Comparison of ENCODE assay signal across 18 cellular contexts in the genomic region with DNA sequence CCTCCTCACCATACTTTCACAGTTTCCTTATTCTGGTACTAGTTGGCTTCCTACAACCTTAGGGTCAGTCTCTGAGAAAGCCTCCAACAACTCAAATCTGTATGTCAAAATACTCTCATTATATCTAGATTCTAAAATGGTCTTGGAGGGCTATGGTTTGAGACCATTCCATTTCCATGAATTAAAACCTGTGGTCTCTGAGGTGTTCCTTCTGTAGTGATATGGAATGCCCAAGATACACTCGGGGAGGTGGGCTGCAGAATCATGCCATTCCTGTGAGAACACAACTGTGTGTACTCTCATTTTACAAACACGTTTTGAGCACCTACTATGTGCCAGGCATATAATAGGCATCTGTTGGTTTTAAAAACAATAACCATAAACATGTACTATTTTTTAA.
DNase-seq lines count a peak whose midpoint lies in the region; ATAC-seq and TF ChIP-seq lines count a peak whose summit lies in the region.
"Had no signal": no experiment of that assay in that cellular context is flagged by ENCODE, and none has a peak within 500 bp of the region (broad histone marks: within the 10 kb centered on the region; RNA-seq: fewer than 3 reads in every experiment).

No MANE protein-coding gene starts in this region.

- H3K9ac ChIP-seq in mesenchymal stem cell (ENCODE audit: low read length): peak overlapping the region; percentile 56

- H3K4me3 ChIP-seq in heart right ventricle (no peak overlapping the region), mesenchymal stem cell (ENCODE audit: insufficient read depth in 1 of 2, low read depth in 1 of 2, low read length in 2 of 2) (no peak overlapping the region), tibial artery (no peak overlapping the region)
- H3K4me3 ChIP-seq: K562 had no signal

- no peaks in the 10 kb centered on the region for H3K9me3 ChIP-seq in heart right ventricle
- no peaks in the 10 kb centered on the region for H3K9me3 ChIP-seq in mesenchymal stem cell (ENCODE audit: control insufficient read depth, low read length)
- H3K9me3 ChIP-seq in tibial artery: no peaks in the 10 kb centered on the region

- H3K79me1 ChIP-seq in mesenchymal stem cell (replicated peaks; ENCODE audit: low read length, poor library complexity, severe bottlenecking): peaks cover 15% of the 10 kb centered on the region

- no peak overlapping the region for H3K4me2 ChIP-seq in mesenchymal stem cell (ENCODE audit: low read length, poor library complexity, severe bottlenecking)

- no peak overlapping the region for H2AK5ac ChIP-seq in mesenchymal stem cell (ENCODE audit: low read length, severe bottlenecking)

- no peak overlapping the region for H3K4ac ChIP-seq in mesenchymal stem cell (ENCODE audit: low read depth in 1 of 2, low read length in 2 of 2)

- no peaks in the 10 kb centered on the region for H3K27me3 Mint-ChIP-seq in stimulated activated naive B cell treated with anti-CD40 and anti-IgM and Interleukin-4, amounts not matched to agents 10 μg/mL and 1 μg/mL and 100 μg/mL, for 72 hours
- H3K27me3 Mint-ChIP-seq: activated CD4-positive, alpha-beta T cell treated with anti-CD3 and anti-CD28 coated beads for 36 hours; stimulated activated naive CD8-positive, alpha-beta T cell treated with anti-CD3 and anti-CD28 coated beads, Interleukin-15, Interleukin-2, amounts not matched to agents 100 ng/mL and 50 ng/mL, for 24 hours had no signal

- no peak overlapping the region for H3K27ac Mint-ChIP-seq in stimulated activated naive B cell treated with anti-CD40 and anti-IgM and Interleukin-4, amounts not matched to agents 10 μg/mL and 1 μg/mL and 100 μg/mL, for 72 hours
- H3K27ac Mint-ChIP-seq: activated CD4-positive, alpha-beta T cell treated with anti-CD3 and anti-CD28 coated beads for 36 hours; activated naive CD8-positive, alpha-beta T cell treated with anti-CD3 and anti-CD28 coated beads, Interleukin-2, amount 10 ng/mL, durations not matched to agents 7 days and 5 days; mesothelial cell of epicardium; stimulated activated naive CD8-positive, alpha-beta T cell treated with anti-CD3 and anti-CD28 coated beads, Interleukin-15, Interleukin-2, amounts not matched to agents 100 ng/mL and 50 ng/mL, for 24 hours had no signal

- H3K4me1 ChIP-seq in heart right ventricle (peaks cover 0 to 55% (median 32%) of the 10 kb centered on the region in 9 donors), mesenchymal stem cell (ENCODE audit: control insufficient read depth, insufficient read depth, low read depth, low read length) (peaks cover 4% of the 10 kb centered on the region), tibial artery (peaks cover 0 to 86% (median 35%) of the 10 kb centered on the region in 4 donors)

- no peak overlapping the region for H2AFZ ChIP-seq in mesenchymal stem cell (ENCODE audit: low read depth, low read length)

- H3K27me3 ChIP-seq in heart right ventricle (no peaks in the 10 kb centered on the region), mesenchymal stem cell (ENCODE audit: control insufficient read depth in 1 of 2, insufficient read depth in 1 of 2, low read length in 2 of 2) (no peaks in the 10 kb centered on the region), tibial artery (no peaks in the 10 kb centered on the region)

- H3K14ac ChIP-seq in mesenchymal stem cell (ENCODE audit: low read length in 2 of 2): no peak overlapping the region

- H2BK15ac ChIP-seq in mesenchymal stem cell (ENCODE audit: low read depth, poor library complexity, severe bottlenecking): no peak overlapping the region

- H3K4me3 Mint-ChIP-seq in stimulated activated naive B cell treated with anti-CD40 and anti-IgM and Interleukin-4, amounts not matched to agents 10 μg/mL and 1 μg/mL and 100 μg/mL, for 72 hours: no peak overlapping the region
- H3K4me3 Mint-ChIP-seq: activated CD4-positive, alpha-beta T cell treated with anti-CD3 and anti-CD28 coated beads for 36 hours; activated naive CD8-positive, alpha-beta T cell treated with anti-CD3 and anti-CD28 coated beads, Interleukin-2, amount 10 ng/mL, durations not matched to agents 7 days and 5 days; mesothelial cell of epicardium; stimulated activated naive CD8-positive, alpha-beta T cell treated with anti-CD3 and anti-CD28 coated beads, Interleukin-15, Interleukin-2, amounts not matched to agents 100 ng/mL and 50 ng/mL, for 24 hours had no signal

- intact Hi-C loops in heart right ventricle (cut with DNase I): loop anchor here in 4 of 10 donors (2.0 to 10.0 kb wide), 3 partner anchors 72 to 78 kb away; a partner anchor contains a TSS
- intact Hi-C loops in left cardiac atrium (cut with DNase I): loop anchor here in 1 of 2 donors (5.0 kb wide), 1 partner anchor 75 kb away; a partner anchor contains a TSS
- intact Hi-C loops in tibial artery (cut with DNase I; ENCODE audit: low total_unique reads): no loop called here

- no peaks in the 10 kb centered on the region for H3K36me3 Mint-ChIP-seq in stimulated activated naive B cell treated with anti-CD40 and anti-IgM and Interleukin-4, amounts not matched to agents 10 μg/mL and 1 μg/mL and 100 μg/mL, for 72 hours
- H3K36me3 Mint-ChIP-seq: activated naive CD8-positive, alpha-beta T cell treated with anti-CD3 and anti-CD28 coated beads, Interleukin-2, amount 10 ng/mL, durations not matched to agents 7 days and 5 days had no signal

- DNase-seq in heart right ventricle (no peak), left cardiac atrium (no peak), amniotic epithelial cell (ENCODE audit: low read depth) (peak; percentile 27), mesenchymal stem cell (no peak), tibial artery (no peak), cerebellar cortex (ENCODE audit: low spot score) (no peak), kidney glomerular epithelial cell (lab: John Stamatoyannopoulos, UW) (no peak)
- no peak for DNase-seq in stimulated activated naive B cell treated with anti-CD40 and anti-IgM and Interleukin-4, amounts not matched to agents 10 μg/mL and 1 μg/mL and 100 μg/mL, for 72 hours
- DNase-seq: activated CD4-positive, alpha-beta T cell treated with anti-CD3 and anti-CD28 coated beads for 36 hours; activated naive CD8-positive, alpha-beta T cell treated with anti-CD3 and anti-CD28 coated beads, Interleukin-2, amount 10 ng/mL, durations not matched to agents 7 days and 5 days; NCI-H1694; NCI-H526 treated with DMSO at 0.1 percent for 48 hours; small intestine; stimulated activated CD4-positive, alpha-beta T cell treated with anti-CD3 and anti-CD28 coated beads, Interleukin-2, amount 100 ng/mL, for 48 hours; SW 1271 had no signal

- no peaks in the 10 kb centered on the region for H3K4me1 Mint-ChIP-seq in stimulated activated naive B cell treated with anti-CD40 and anti-IgM and Interleukin-4, amounts not matched to agents 10 μg/mL and 1 μg/mL and 100 μg/mL, for 72 hours
- H3K4me1 Mint-ChIP-seq: activated CD4-positive, alpha-beta T cell treated with anti-CD3 and anti-CD28 coated beads for 36 hours; activated naive CD8-positive, alpha-beta T cell treated with anti-CD3 and anti-CD28 coated beads, Interleukin-2, amount 10 ng/mL, durations not matched to agents 7 days and 5 days; mesothelial cell of epicardium had no signal

- no peak overlapping the region for H3K23ac ChIP-seq in mesenchymal stem cell (ENCODE audit: low read length in 2 of 2)

- no peak overlapping the region for H4K8ac ChIP-seq in mesenchymal stem cell (ENCODE audit: low read length)

- no peak overlapping the region for H2BK5ac ChIP-seq in mesenchymal stem cell (ENCODE audit: low read depth, low read length, poor library complexity, severe bottlenecking)

- no peak overlapping the region for H3K18ac ChIP-seq in mesenchymal stem cell (ENCODE audit: low read depth in 1 of 2, low read length in 2 of 2)

- H3K27ac ChIP-seq in heart right ventricle (peak overlapping the region in 6 of 10 donors; percentile 15 to 59 (median 51)), mesenchymal stem cell (ENCODE audit: low read length, poor library complexity, severe bottlenecking) (no peak overlapping the region), tibial artery (peak overlapping the region; percentile 43 to 70)

- 89 to 90% methylated on average over 2 of the region's 2 CpGs for WGBS in heart right ventricle, 2 donors
- WGBS in mesenchymal stem cell: 100% methylated on average over 1 of the region's 2 CpGs

- no peak overlapping the region for H4K91ac ChIP-seq in mesenchymal stem cell (ENCODE audit: low read length)

- ATAC-seq in heart right ventricle (no peak), left cardiac atrium (no peak)
- ATAC-seq in stimulated activated naive B cell treated with anti-CD40 and anti-IgM and Interleukin-4, amounts not matched to agents 10 μg/mL and 1 μg/mL and 100 μg/mL, for 72 hours (replicated peaks): no peak
- ATAC-seq: activated CD4-positive, alpha-beta T cell treated with anti-CD3 and anti-CD28 coated beads for 36 hours; K562 had no signal

- H2BK120ac ChIP-seq in mesenchymal stem cell (ENCODE audit: low read depth, low read length): no peak overlapping the region

- H3K9me3 Mint-ChIP-seq in stimulated activated naive B cell treated with anti-CD40 and anti-IgM and Interleukin-4, amounts not matched to agents 10 μg/mL and 1 μg/mL and 100 μg/mL, for 72 hours: no peaks in the 10 kb centered on the region
- H3K9me3 Mint-ChIP-seq: activated naive CD8-positive, alpha-beta T cell treated with anti-CD3 and anti-CD28 coated beads, Interleukin-2, amount 10 ng/mL, durations not matched to agents 7 days and 5 days; mesothelial cell of epicardium; stimulated activated naive CD8-positive, alpha-beta T cell treated with anti-CD3 and anti-CD28 coated beads, Interleukin-15, Interleukin-2, amounts not matched to agents 100 ng/mL and 50 ng/mL, for 24 hours had no signal

- no peak for TF ChIP-seq CTCF in heart right ventricle (IDR thresholded peaks at IDR 0.05)
- TF ChIP-seq CTCF in tibial artery (IDR thresholded peaks at IDR 0.05): no peak

- H3K36me3 ChIP-seq in heart right ventricle (peaks cover 0 to 100% (median 47%) of the 10 kb centered on the region in 9 donors), mesenchymal stem cell (ENCODE audit: control insufficient read depth in 1 of 2, insufficient read depth in 2 of 2, low read depth in 1 of 2, low read length in 2 of 2) (peaks cover 15 to 91% of the 10 kb centered on the region in 2 experiments), tibial artery (peaks cover 33 to 40% (median 33%) of the 10 kb centered on the region in 3 donors)

- H2BK12ac ChIP-seq in mesenchymal stem cell (ENCODE audit: low read length in 2 of 2): no peak overlapping the region
